In genomic region chr22:39469326-39469680, GRCh38 we compare ENCODE assay signal across 16 cellular contexts. TPM values are rescaled to one million over a fixed set of nuclear protein-coding genes. Genes with fewer than 3 reads are reported as not detected.
DNase-seq lines count a peak whose midpoint lies in the region; ATAC-seq and TF ChIP-seq lines count a peak whose summit lies in the region.
"Had no signal": no experiment of that assay in that cellular context is flagged by ENCODE, and none has a peak within 500 bp of the region (broad histone marks: within the 10 kb centered on the region; RNA-seq: fewer than 3 reads in every experiment).

No MANE protein-coding gene starts in this region.

- peak overlapping the region; percentile 42 for H2BK12ac ChIP-seq in trophoblast cell (ENCODE audit: low read length)

- H3K23ac ChIP-seq in trophoblast cell (ENCODE audit: low read length), result no peak overlapping the region

- H4K8ac ChIP-seq in trophoblast cell (ENCODE audit: low read depth, low read length), result no peak overlapping the region

- peak overlapping the region; percentile 73 for H3K27ac Mint-ChIP-seq in dendritic cell treated with granulocyte-macrophage colony-stimulating factor and Interleukin-4, amounts not matched to agents 40 ng/mL and 50 ng/mL, for 4 days

- H2BK5ac ChIP-seq in trophoblast cell (ENCODE audit: low read depth, low read length, poor library complexity), result no peak overlapping the region

- H3K4me1 ChIP-seq in DOHH2 (ENCODE audit: control insufficient read depth, low read length) (peaks cover 98% of the 10 kb centered on the region), trophoblast cell (ENCODE audit: control insufficient read depth in 1 of 2, insufficient read depth in 2 of 2, low read length in 2 of 2) (peaks cover 69 to 75% of the 10 kb centered on the region in 2 experiments)

- DNase-seq in NCI-H345 treated with DMSO at 0.1 percent for 48 hours (lab: John Stamatoyannopoulos, UW; ENCODE audit: unreplicated experiment) (peak; percentile 43), trophoblast cell (no peak), T-helper 1 cell (no peak), cerebellum (ENCODE audit: low spot score) (no peak)
- DNase-seq: activated CD4-positive, alpha-beta T cell treated with anti-CD3 and anti-CD28 coated beads, Interleukin-2, amount 50 U/mL, for 48 hours; body of pancreas; Kasumi-1; mucosa of descending colon; NK-92 treated with Interleukin-12 subunit alpha and Interleukin-12 subunit beta, amount 100 ng/mL, for 24 hours; stimulated activated naive CD8-positive, alpha-beta T cell treated with anti-CD3 and anti-CD28 coated beads, Interleukin-15, Interleukin-2, amounts not matched to agents 100 U/mL and 50 U/mL, for 24 hours had no signal

- peak overlapping the region; percentile 55 for H3K4ac ChIP-seq in trophoblast cell (ENCODE audit: low read depth, low read length)

- H3K27me3 ChIP-seq in DOHH2 (ENCODE audit: control insufficient read depth, low read length) (no peaks in the 10 kb centered on the region), trophoblast cell (ENCODE audit: insufficient read depth, low read length) (no peaks in the 10 kb centered on the region)
- H3K27me3 ChIP-seq: body of pancreas had no signal

- H3K79me1 ChIP-seq in trophoblast cell (ENCODE audit: low read length), result peaks cover 51% of the 10 kb centered on the region

- no peaks in the 10 kb centered on the region for H3K9me3 Mint-ChIP-seq in dendritic cell treated with granulocyte-macrophage colony-stimulating factor and Interleukin-4, amounts not matched to agents 40 ng/mL and 50 ng/mL, for 4 days
- H3K9me3 Mint-ChIP-seq: activated naive CD4-positive, alpha-beta T cell treated with anti-CD3 and anti-CD28 coated beads, Interleukin-2, amount 50 U/mL, for 72 hours had no signal

- H3K18ac ChIP-seq in trophoblast cell (ENCODE audit: low read length), result no peak overlapping the region

- no peak overlapping the region for H2BK120ac ChIP-seq in trophoblast cell (ENCODE audit: insufficient read depth, low read length, poor library complexity)

- no peak overlapping the region for H3K4me3 Mint-ChIP-seq in dendritic cell treated with granulocyte-macrophage colony-stimulating factor and Interleukin-4, amounts not matched to agents 40 ng/mL and 50 ng/mL, for 4 days

- peaks cover 85% of the 10 kb centered on the region for H3K4me1 Mint-ChIP-seq in dendritic cell treated with granulocyte-macrophage colony-stimulating factor and Interleukin-4, amounts not matched to agents 40 ng/mL and 50 ng/mL, for 4 days (ENCODE audit: low read depth)

- peak overlapping the region; percentile 70 for H4K91ac ChIP-seq in trophoblast cell (ENCODE audit: low read depth, low read length)

- no peak for ATAC-seq in SK-N-SH treated with all-trans-retinoic acid at 6 μM for 48 hours
- ATAC-seq: activated naive CD4-positive, alpha-beta T cell treated with anti-CD3 and anti-CD28 coated beads, Interleukin-2, amount 50 U/mL, for 72 hours; body of pancreas; mucosa of descending colon; right cardiac atrium; stimulated activated naive CD8-positive, alpha-beta T cell treated with anti-CD3 and anti-CD28 coated beads, Interleukin-15, Interleukin-2, amounts not matched to agents 100 U/mL and 50 U/mL, for 24 hours had no signal

- H2AFZ ChIP-seq in trophoblast cell (ENCODE audit: insufficient read depth, low read length, poor library complexity), result no peak overlapping the region

- H3K9me3 ChIP-seq in DOHH2 (ENCODE audit: control insufficient read depth, insufficient read depth, low read length) (no peaks in the 10 kb centered on the region), trophoblast cell (ENCODE audit: insufficient read depth, low read depth, low read length) (peaks cover 2% of the 10 kb centered on the region)
- H3K9me3 ChIP-seq: body of pancreas, esophagus muscularis mucosa, mucosa of descending colon had no signal

- no peak overlapping the region for H3K9ac ChIP-seq in trophoblast cell (ENCODE audit: low read length)

- no peak overlapping the region for H4K12ac ChIP-seq in trophoblast cell (ENCODE audit: low read depth, low read length)

- H3K27ac ChIP-seq in DOHH2 (ENCODE audit: low read depth, low read length) (peak overlapping the region; percentile 97), trophoblast cell (ENCODE audit: low read depth, low read length) (no peak overlapping the region)
- H3K27ac ChIP-seq: body of pancreas had no signal

- H3F3A ChIP-seq in DOHH2 (ENCODE audit: control insufficient read depth, insufficient read depth), result peaks cover 24% of the 10 kb centered on the region

- WGBS in trophoblast cell (ENCODE audit: extremely low coverage, insufficient coverage, insufficient read length), result no CpG with 5 or more reads among the region's 6 CpGs

- no peaks in the 10 kb centered on the region for H3K9me2 ChIP-seq in DOHH2 (replicated peaks; ENCODE audit: control insufficient read depth, low read length)

- H3K79me2 ChIP-seq in DOHH2 (ENCODE audit: control insufficient read depth, low read length) (peaks cover 81% of the 10 kb centered on the region), trophoblast cell (ENCODE audit: control insufficient read depth, insufficient read depth, low read length, poor library complexity) (peaks cover 28% of the 10 kb centered on the region)

- TF ChIP-seq CTCF in DOHH2 (IDR thresholded peaks at IDR 0.05; ENCODE audit: low read depth, low read length, poor library complexity, severe bottlenecking), result no peak

- peaks cover 17% of the 10 kb centered on the region for H3K27me3 Mint-ChIP-seq in dendritic cell treated with granulocyte-macrophage colony-stimulating factor and Interleukin-4, amounts not matched to agents 40 ng/mL and 50 ng/mL, for 4 days

- no peaks in the 10 kb centered on the region for H4K20me1 ChIP-seq in DOHH2 (ENCODE audit: control insufficient read depth, insufficient read depth, low read depth, low read length)

- H3K36me3 ChIP-seq in DOHH2 (ENCODE audit: control insufficient read depth, low read length) (peaks cover 23% of the 10 kb centered on the region), trophoblast cell (ENCODE audit: control insufficient read depth in 1 of 2, insufficient read depth in 2 of 2, low read length in 2 of 2) (peaks cover 0 to 3% of the 10 kb centered on the region in 2 experiments)
- H3K36me3 ChIP-seq: esophagus muscularis mucosa had no signal

- H3K14ac ChIP-seq in trophoblast cell (ENCODE audit: low read length), result peak overlapping the region; percentile 12

- H3K4me3 ChIP-seq in DOHH2 (ENCODE audit: low read length) (peak overlapping the region; percentile 64), trophoblast cell (ENCODE audit: low read depth, low read length) (peak overlapping the region; percentile 8)
- H3K4me3 ChIP-seq: body of pancreas, esophagus muscularis mucosa, mucosa of descending colon had no signal

- intact Hi-C loops in dendritic cell treated with granulocyte-macrophage colony-stimulating factor and Interleukin-4, amounts not matched to agents 40 ng/mL and 50 ng/mL, for 4 days (cut with micrococcal nuclease), result no loop called here

- H2AK5ac ChIP-seq in trophoblast cell (ENCODE audit: low read length), result peak overlapping the region; percentile 31

- H3K4me2 ChIP-seq in DOHH2 (ENCODE audit: low read length) (peak overlapping the region; percentile 82), trophoblast cell (ENCODE audit: low read length) (no peak overlapping the region)

- no peaks in the 10 kb centered on the region for H3K36me3 Mint-ChIP-seq in dendritic cell treated with granulocyte-macrophage colony-stimulating factor and Interleukin-4, amounts not matched to agents 40 ng/mL and 50 ng/mL, for 4 days (ENCODE audit: low read depth)
- H3K36me3 Mint-ChIP-seq: activated naive CD4-positive, alpha-beta T cell treated with anti-CD3 and anti-CD28 coated beads, Interleukin-2, amount 50 U/mL, for 72 hours had no signal

TF ChIP-seq in SK-N-SH treated with all-trans-retinoic acid at 6 μM for 48 hours, 23 proteins besides CTCF, POLR2A, EP300 and RAD21:
- TF ChIP-seq CSRNP3 (CRISPR knock-in tag; IDR thresholded peaks at IDR 0.05) (no peak), PATZ1 (CRISPR knock-in tag; IDR thresholded peaks at IDR 0.05; ENCODE audit: borderline replicate concordance) (no peak)

RNA-seq across cellular contexts. Expression of gene MGAT3, which starts 12.5 kb away (rescaled TPM):
- 19.8 and 20.9 TPM in 2 replicates for polyA plus RNA-seq in trophoblast cell (2013)
- 26.0 TPM for total RNA-seq in cerebellum

RNA-seq across cellular contexts. Expression of gene MIEF1, which starts 32.8 kb away (rescaled TPM):
- 26.5 and 27.5 TPM in 2 replicates for polyA plus RNA-seq in trophoblast cell (2013)
- 24.8 TPM for total RNA-seq in cerebellum

RNA-seq across cellular contexts. Expression of gene ATF4, which starts 51.1 kb away (rescaled TPM):
- 602 and 615 TPM in 2 replicates for polyA plus RNA-seq in trophoblast cell (2013)
- 70.2 TPM for total RNA-seq in cerebellum
